ENCODE assay signal across 2 cellular contexts in genomic region chr7:29247232-29247961, GRCh38.
A peak's percentile ranks its signal among the peaks of the same experiment; 100 is the strongest.
TF ChIP-seq lines count a peak whose summit lies in the region.

No MANE protein-coding gene starts in this region.

TF ChIP-seq in A549, 52 proteins besides CTCF, POLR2A, EP300 and RAD21:
- TF ChIP-seq MAFK (IDR thresholded peaks at IDR 0.05; ENCODE audit: partially characterized antibody) (peak; percentile 94), RFX5 (IDR thresholded peaks at IDR 0.05) (no peak), E2F6 (IDR thresholded peaks at IDR 0.05; ENCODE audit: borderline replicate concordance, low read depth) (no peak)
TF ChIP-seq in A549: peak in this region for 1.

TF ChIP-seq in IMR-90, 13 proteins besides CTCF, POLR2A, EP300 and RAD21:
- TF ChIP-seq RCOR1 (IDR thresholded peaks at IDR 0.05; ENCODE audit: insufficient replicate concordance, low read length): no peak
- no peak for TF ChIP-seq NFE2L2 (IDR thresholded peaks at IDR 0.05; ENCODE audit: low read depth, low read length)
- TF ChIP-seq CHD1 (IDR thresholded peaks at IDR 0.05; ENCODE audit: low read depth, low read length): no peak
- peak; percentile 92 for TF ChIP-seq MAFK (IDR thresholded peaks at IDR 0.05; ENCODE audit: low read depth, low read length)
- TF ChIP-seq USF2 (IDR thresholded peaks at IDR 0.05; ENCODE audit: low read depth, low read length): no peak
